In the genomic region with DNA sequence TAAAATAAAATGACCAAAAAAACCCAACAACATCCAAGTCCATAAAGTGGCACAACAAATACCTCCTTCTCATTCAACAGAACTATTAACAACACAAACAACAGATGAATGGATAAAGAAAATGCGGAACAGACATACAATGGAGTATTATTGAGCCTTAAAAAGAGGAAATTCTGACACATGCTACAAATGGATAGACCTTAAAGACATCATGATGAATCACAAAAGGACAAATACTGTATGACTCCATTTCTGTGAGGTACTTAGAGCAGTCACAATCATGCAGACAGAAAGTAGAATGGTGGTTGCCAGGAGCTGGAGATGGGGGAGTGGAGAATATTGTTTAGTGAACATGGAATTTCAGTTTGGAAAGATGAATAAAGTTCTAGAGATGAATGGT, we compare ENCODE assay signal across 28 cellular contexts. TPM values are rescaled to one million over a fixed set of nuclear protein-coding genes. Genes with fewer than 3 reads are reported as not detected.
DNase-seq lines count a peak whose midpoint lies in the region; ATAC-seq lines count a peak whose summit lies in the region.
"Had no signal": no experiment of that assay in that cellular context is flagged by ENCODE, and none has a peak within 500 bp of the region (broad histone marks: within the 10 kb centered on the region; RNA-seq: fewer than 3 reads in every experiment).

No MANE protein-coding gene starts in this region.

- peak overlapping the region; percentile 20 for H3K27ac Mint-ChIP-seq in central memory CD8-positive, alpha-beta T cell (ENCODE audit: low read depth)
- no peak overlapping the region for H3K27ac Mint-ChIP-seq in stimulated activated effector memory CD8-positive, alpha-beta T cell treated with anti-CD3 and anti-CD28 coated beads, Interleukin-12 subunit alpha, Interleukin-12 subunit beta, amount 100 ng/mL, for 72 hours
- peak overlapping the region in 2 of 6 donors; percentile 4 to 42 for H3K27ac Mint-ChIP-seq in immature natural killer cell
- H3K27ac Mint-ChIP-seq: activated CD8-positive, alpha-beta memory T cell treated with anti-CD3 and anti-CD28 coated beads, Interleukin-2, amount 10 ng/mL, durations not matched to agents 7 days and 5 days; activated naive CD4-positive, alpha-beta T cell treated with anti-CD3 and anti-CD28 coated beads for 36 hours; activated T-cell treated with anti-CD3 and anti-CD28 coated beads, Interleukin-2, amount 50 U/mL, for 72 hours; memory B cell had no signal

- no peak for ATAC-seq in central memory CD8-positive, alpha-beta T cell (replicated peaks; ENCODE audit: extremely low read depth, poor library complexity, severe bottlenecking)
- peak; percentile 44 for ATAC-seq in stimulated activated effector memory CD8-positive, alpha-beta T cell treated with anti-CD3 and anti-CD28 coated beads, Interleukin-12 subunit alpha, Interleukin-12 subunit beta, amount 100 ng/mL, for 72 hours
- no peak for ATAC-seq in HG02870 (IDR thresholded peaks at IDR 0.05; ENCODE audit: unreplicated experiment)
- ATAC-seq: activated CD8-positive, alpha-beta memory T cell treated with anti-CD3 and anti-CD28 coated beads, Interleukin-2, amount 10 ng/mL, durations not matched to agents 7 days and 5 days; left colon; upper lobe of right lung had no signal

- peaks cover 10% of the 10 kb centered on the region for H3K36me3 Mint-ChIP-seq in central memory CD8-positive, alpha-beta T cell (ENCODE audit: insufficient read depth)
- H3K36me3 Mint-ChIP-seq in stimulated activated effector memory CD8-positive, alpha-beta T cell treated with anti-CD3 and anti-CD28 coated beads, Interleukin-12 subunit alpha, Interleukin-12 subunit beta, amount 100 ng/mL, for 72 hours, result peaks cover 74% of the 10 kb centered on the region
- H3K36me3 Mint-ChIP-seq in immature natural killer cell, result peaks cover 6 to 30% (median 12%) of the 10 kb centered on the region in 3 donors

- H3K9me3 Mint-ChIP-seq in central memory CD8-positive, alpha-beta T cell, result no peaks in the 10 kb centered on the region
- no peaks in the 10 kb centered on the region for H3K9me3 Mint-ChIP-seq in stimulated activated effector memory CD8-positive, alpha-beta T cell treated with anti-CD3 and anti-CD28 coated beads, Interleukin-12 subunit alpha, Interleukin-12 subunit beta, amount 100 ng/mL, for 72 hours
- no peaks in the 10 kb centered on the region for H3K9me3 Mint-ChIP-seq in immature natural killer cell
- H3K9me3 Mint-ChIP-seq: activated naive CD4-positive, alpha-beta T cell treated with anti-CD3 and anti-CD28 coated beads for 36 hours; activated T-cell treated with anti-CD3 and anti-CD28 coated beads, Interleukin-2, amount 50 U/mL, for 72 hours; CD4-positive, CD25-positive, alpha-beta regulatory T cell; memory B cell had no signal

- H3K4me1 Mint-ChIP-seq in central memory CD8-positive, alpha-beta T cell, result peaks cover 5% of the 10 kb centered on the region
- H3K4me1 Mint-ChIP-seq in stimulated activated effector memory CD8-positive, alpha-beta T cell treated with anti-CD3 and anti-CD28 coated beads, Interleukin-12 subunit alpha, Interleukin-12 subunit beta, amount 100 ng/mL, for 72 hours, result peaks cover 10% of the 10 kb centered on the region
- H3K4me1 Mint-ChIP-seq in immature natural killer cell, result peaks cover 4 to 6% of the 10 kb centered on the region in 2 donors

- H3K27me3 Mint-ChIP-seq in central memory CD8-positive, alpha-beta T cell, result no peaks in the 10 kb centered on the region
- H3K27me3 Mint-ChIP-seq in immature natural killer cell (ENCODE audit: low read depth in 3 of 3), result peaks cover 0 to 2% (median 0%) of the 10 kb centered on the region in 3 donors
- H3K27me3 Mint-ChIP-seq: activated CD8-positive, alpha-beta memory T cell treated with anti-CD3 and anti-CD28 coated beads, Interleukin-2, amount 10 ng/mL, durations not matched to agents 7 days and 5 days; CD4-positive, CD25-positive, alpha-beta regulatory T cell; memory B cell had no signal

- H3K4me3 Mint-ChIP-seq in central memory CD8-positive, alpha-beta T cell, result no peak overlapping the region
- H3K4me3 Mint-ChIP-seq in stimulated activated effector memory CD8-positive, alpha-beta T cell treated with anti-CD3 and anti-CD28 coated beads, Interleukin-12 subunit alpha, Interleukin-12 subunit beta, amount 100 ng/mL, for 72 hours, result no peak overlapping the region
- no peak overlapping the region for H3K4me3 Mint-ChIP-seq in immature natural killer cell
- H3K4me3 Mint-ChIP-seq: activated CD8-positive, alpha-beta memory T cell treated with anti-CD3 and anti-CD28 coated beads, Interleukin-2, amount 10 ng/mL, durations not matched to agents 7 days and 5 days; activated naive CD4-positive, alpha-beta T cell treated with anti-CD3 and anti-CD28 coated beads for 36 hours; activated T-cell treated with anti-CD3 and anti-CD28 coated beads, Interleukin-2, amount 50 U/mL, for 72 hours; CD4-positive, CD25-positive, alpha-beta regulatory T cell; memory B cell had no signal

- DNase-seq in NOMO-1 treated with DMSO at 0.1 percent for 48 hours (lab: John Stamatoyannopoulos, UW; ENCODE audit: unreplicated experiment) (peak; percentile 16), NOMO-1 treated with dmso at 0.1 percent for 144 hours (lab: John Stamatoyannopoulos, UW; ENCODE audit: unreplicated experiment) (no peak), RKO (ENCODE audit: low spot score) (peak; percentile 48), immature natural killer cell (no peak), anterior cingulate cortex (lab: John Stamatoyannopoulos, UW) (no peak)
- no peak for DNase-seq in central memory CD8-positive, alpha-beta T cell (ENCODE audit: low spot score in 2 of 2)
- DNase-seq in stimulated activated effector memory CD8-positive, alpha-beta T cell treated with anti-CD3 and anti-CD28 coated beads, Interleukin-12 subunit alpha, Interleukin-12 subunit beta, amount 100 ng/mL, for 72 hours (ENCODE audit: low spot score in 2 of 2), result no peak
- DNase-seq: 8988T; activated CD4-positive, CD25-positive, alpha-beta regulatory T cell; activated CD8-positive, alpha-beta memory T cell treated with anti-CD3 and anti-CD28 coated beads, Interleukin-2, amount 10 ng/mL, durations not matched to agents 7 days and 5 days; activated naive CD4-positive, alpha-beta T cell treated with anti-CD3 and anti-CD28 coated beads for 36 hours; activated T-cell treated with anti-CD3 and anti-CD28 coated beads, Interleukin-2, amount 50 U/mL, for 72 hours; amygdala; CD4-positive, CD25-positive, alpha-beta regulatory T cell; colonic mucosa; effector memory CD4-positive, alpha-beta T cell; EL; GOT3; IMR-90; left colon; NCI-H2029 treated with DMSO at 0.1 percent for 48 hours; NCI-H345; stimulated activated CD4-positive, alpha-beta T cell treated with anti-CD3 and anti-CD28 coated beads, Interleukin-15, amount 100 ng/mL, for 24 hours; stimulated activated naive CD4-positive, alpha-beta T cell; T-helper 9 cell; upper lobe of right lung had no signal

RNA-seq across cellular contexts. Expression of gene EYA3, which starts 42.6 kb away (rescaled TPM):
- 10 to 100 TPM in 1 of 3 donors, 1 to 10 TPM in 2; 7.8 to 15.6 (median 9.3) TPM for polyA plus RNA-seq in immature natural killer cell

Comparison
In these comparisons a context has a peak if more than half of its experiments do, and no peak if none do; other contexts are left out.
1. DNase-seq: peak in NOMO-1 treated with DMSO at 0.1 percent for 48 hours (single experiment) and RKO (single experiment); none in NOMO-1 treated with dmso at 0.1 percent for 144 hours (single experiment), central memory CD8-positive, alpha-beta T cell (0 of 2), stimulated activated effector memory CD8-positive, alpha-beta T cell treated with anti-CD3 and anti-CD28 coated beads, Interleukin-12 subunit alpha, Interleukin-12 subunit beta, amount 100 ng/mL, for 72 hours (0 of 2), immature natural killer cell (0 of 3) and anterior cingulate cortex (0 of 58).